9 cellular contexts compared by ENCODE assay signal in the genomic region with DNA sequence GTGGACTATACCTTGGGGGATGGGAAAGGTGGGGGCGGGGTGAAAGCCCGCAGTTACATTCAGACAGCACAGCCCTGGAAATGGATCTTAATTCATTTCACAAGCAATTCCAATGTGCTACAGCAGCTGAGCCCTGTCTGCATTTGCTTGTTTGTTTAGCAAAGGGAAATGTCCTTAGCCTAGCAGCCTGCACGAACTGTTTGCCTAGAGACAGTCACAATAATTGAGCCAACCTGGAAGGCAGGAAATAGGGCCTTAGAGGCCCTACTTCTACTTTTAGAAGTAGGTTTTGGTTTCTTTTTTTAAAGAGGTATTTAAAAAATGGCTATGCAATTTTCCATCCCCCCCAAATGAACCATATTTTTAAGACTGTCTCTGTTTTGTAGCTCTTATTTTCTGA.
DNase-seq lines count a peak whose midpoint lies in the region; ATAC-seq and TF ChIP-seq lines count a peak whose summit lies in the region.
"Had no signal": no experiment of that assay in that cellular context is flagged by ENCODE, and none has a peak within 500 bp of the region (broad histone marks: within the 10 kb centered on the region; RNA-seq: fewer than 3 reads in every experiment).

No MANE protein-coding gene starts in this region.

- TF ChIP-seq CTCF in GM10266 (IDR thresholded peaks at IDR 0.05; ENCODE audit: control insufficient read depth, insufficient read depth, low read depth, missing control alignments) (no peak), LNCaP clone FGC (IDR thresholded peaks at IDR 0.05; ENCODE audit: control insufficient read depth, extremely low read depth, insufficient read depth) (no peak), chondrocyte (IDR thresholded peaks at IDR 0.05) (no peak)

- no peak overlapping the region for H3K9ac ChIP-seq in stomach smooth muscle (ENCODE audit: low read length in 2 of 2)

- H3K27me3 ChIP-seq in stomach smooth muscle (ENCODE audit: control insufficient read depth in 1 of 2, insufficient read depth in 2 of 2, low read length in 2 of 2) (no peaks in the 10 kb centered on the region), HAP-1 (ENCODE audit: low read depth) (no peaks in the 10 kb centered on the region)
- H3K27me3 ChIP-seq: adrenal gland had no signal

- no peaks in the 10 kb centered on the region for H3K36me3 ChIP-seq in stomach smooth muscle (ENCODE audit: control insufficient read depth in 2 of 2, insufficient read depth in 2 of 2, low read length in 2 of 2)
- no peaks in the 10 kb centered on the region for H3K36me3 ChIP-seq in HAP-1 (replicated peaks)
- H3K36me3 ChIP-seq: adrenal gland had no signal

- ATAC-seq in GM21390 (IDR thresholded peaks at IDR 0.05; ENCODE audit: unreplicated experiment): peak; percentile 81

- H3K4me1 ChIP-seq in stomach smooth muscle (ENCODE audit: control insufficient read depth, insufficient read depth, low read length) (peaks cover 10% of the 10 kb centered on the region), HAP-1 (peaks cover 8% of the 10 kb centered on the region)
- H3K4me1 ChIP-seq: adrenal gland had no signal

- no peaks in the 10 kb centered on the region for H3K27me3 Mint-ChIP-seq in chondrocyte (ENCODE audit: low read depth)

- H3K27ac Mint-ChIP-seq in chondrocyte (ENCODE audit: unreplicated experiment): peak overlapping the region; percentile 93

- no peak overlapping the region for H3K4me3 ChIP-seq in LNCaP clone FGC (ENCODE audit: low read depth, low read length)
- H3K4me3 ChIP-seq in stomach smooth muscle (ENCODE audit: low read length in 2 of 2): no peak overlapping the region
- H3K4me3 ChIP-seq in HAP-1: no peak overlapping the region
- H3K4me3 ChIP-seq: adrenal gland had no signal

- H3K27ac ChIP-seq in stomach smooth muscle (ENCODE audit: low read length): peak overlapping the region; percentile 24

- H3K4me1 Mint-ChIP-seq in chondrocyte (ENCODE audit: low read depth): peaks cover 47% of the 10 kb centered on the region

- in situ Hi-C loops in HAP-1 (cut with MboI; ENCODE audit: low sequenced_read_pairs): no loop called here

- H3K4me3 Mint-ChIP-seq in chondrocyte (ENCODE audit: unreplicated experiment): no peak overlapping the region

- H3K36me3 Mint-ChIP-seq in chondrocyte (ENCODE audit: low read depth): no peaks in the 10 kb centered on the region

- H3K9me3 ChIP-seq in stomach smooth muscle (ENCODE audit: control insufficient read depth in 2 of 2, low read length in 2 of 2) (peaks cover 0 to 4% of the 10 kb centered on the region in 2 donors), HAP-1 (peaks cover 5% of the 10 kb centered on the region; the same call in 1 of the 2 replicates)
- H3K9me3 ChIP-seq: adrenal gland had no signal

- peaks cover 12% of the 10 kb centered on the region for H3K9me3 Mint-ChIP-seq in chondrocyte (ENCODE audit: low read depth)

- DNase-seq in GM10266 (ENCODE audit: extremely low spot score) (peak; percentile 62), LNCaP clone FGC (ENCODE audit: low read depth) (peak; percentile 71), chondrocyte (ENCODE audit: low spot score) (no peak), activated gamma-delta T cell treated with Interleukin-2 at 50 U/mL for 16 hours (no peak), AML-193 (lab: John Stamatoyannopoulos, UW) (no peak), HAP-1 (ENCODE audit: low spot score in 2 of 2) (no peak)

Comparison
In these comparisons a context has a peak if more than half of its experiments do, and no peak if none do; other contexts are left out.
1. DNase-seq: peak in GM10266 (single experiment) and LNCaP clone FGC (single experiment); none in chondrocyte (single experiment), activated gamma-delta T cell treated with Interleukin-2 at 50 U/mL for 16 hours (single experiment), AML-193 (0 of 2) and HAP-1 (0 of 2).